ENCODE assay signal across 24 cellular contexts in genomic region chr1:96544051-96544830, GRCh38.
"Had no signal": no experiment of that assay in that cellular context is flagged by ENCODE, and none has a peak within 500 bp of the region (broad histone marks: within the 10 kb centered on the region; RNA-seq: fewer than 3 reads in every experiment).

No MANE protein-coding gene starts in this region.

- H3K27me3 Mint-ChIP-seq: activated B cell treated with CpG ODN at 0.5 μM for 24 hours; activated CD4-positive, alpha-beta memory T cell treated with anti-CD3 and anti-CD28 coated beads for 36 hours; activated CD4-positive, alpha-beta T cell treated with anti-CD3 and anti-CD28 coated beads, Interleukin-2, amount 10 ng/mL, durations not matched to agents 7 days and 5 days; activated naive CD4-positive, alpha-beta T cell treated with anti-CD3 and anti-CD28 coated beads, Interleukin-2, amount 10 ng/mL, durations not matched to agents 7 days and 5 days; activated T-helper 17 cell treated with anti-CD3 and anti-CD28 coated beads, Interleukin-2, amount 50 U/mL, for 72 hours had no signal

- H3K9me3 Mint-ChIP-seq: activated B cell treated with CpG ODN at 0.5 μM for 24 hours; activated CD4-positive, alpha-beta memory T cell treated with anti-CD3 and anti-CD28 coated beads for 36 hours; activated CD4-positive, alpha-beta T cell treated with anti-CD3 and anti-CD28 coated beads, Interleukin-2, amount 10 ng/mL, durations not matched to agents 7 days and 5 days; activated naive CD4-positive, alpha-beta T cell treated with anti-CD3 and anti-CD28 coated beads, Interleukin-2, amount 10 ng/mL, durations not matched to agents 7 days and 5 days; activated naive CD8-positive, alpha-beta T cell treated with anti-CD3 and anti-CD28 coated beads, Interleukin-2, amount 10 ng/mL, durations not matched to agents 7 days and 5 days; activated T-helper 17 cell treated with anti-CD3 and anti-CD28 coated beads, Interleukin-2, amount 50 U/mL, for 72 hours had no signal

- H3K9me3 ChIP-seq: adrenal gland had no signal

- DNase-seq: activated B cell treated with CpG ODN at 0.5 μM for 24 hours; activated CD4-positive, alpha-beta memory T cell treated with anti-CD3 and anti-CD28 coated beads for 36 hours; activated CD4-positive, alpha-beta T cell treated with anti-CD3 and anti-CD28 coated beads, Interleukin-2, amount 10 ng/mL, durations not matched to agents 7 days and 5 days; activated gamma-delta T cell treated with Interleukin-2 at 50 U/mL for 16 hours; activated naive CD4-positive, alpha-beta T cell treated with anti-CD3 and anti-CD28 coated beads, Interleukin-2, amount 10 ng/mL, durations not matched to agents 7 days and 5 days; activated naive CD8-positive, alpha-beta T cell treated with anti-CD3 and anti-CD28 coated beads, Interleukin-2, amount 10 ng/mL, durations not matched to agents 7 days and 5 days; activated T-cell treated with anti-CD3 and anti-CD28 coated beads for 4 hours; activated T-cell treated with anti-CD3 and anti-CD28 coated beads, Interleukin-2, amount 50 U/mL, for 48 hours; adrenal gland; anterior cingulate cortex; central memory CD4-positive, alpha-beta T cell; KBM-7; NCI-H1048; NCI-H1417; NCI-H1694; NCI-H2029 treated with DMSO at 0.1 percent for 48 hours; NCI-H510A treated with DMSO at 0.1 percent for 48 hours; NCI-H69; PC-3; SHP77 treated with DMSO at 0.1 percent for 48 hours; T-helper 17 cell; T-helper 9 cell had no signal

- H3K4me1 Mint-ChIP-seq: activated B cell treated with CpG ODN at 0.5 μM for 24 hours; activated CD4-positive, alpha-beta T cell treated with anti-CD3 and anti-CD28 coated beads, Interleukin-2, amount 10 ng/mL, durations not matched to agents 7 days and 5 days; activated naive CD4-positive, alpha-beta T cell treated with anti-CD3 and anti-CD28 coated beads, Interleukin-2, amount 10 ng/mL, durations not matched to agents 7 days and 5 days; activated naive CD8-positive, alpha-beta T cell treated with anti-CD3 and anti-CD28 coated beads, Interleukin-2, amount 10 ng/mL, durations not matched to agents 7 days and 5 days; activated T-helper 17 cell treated with anti-CD3 and anti-CD28 coated beads, Interleukin-2, amount 50 U/mL, for 72 hours had no signal

- H3K36me3 ChIP-seq: adrenal gland had no signal

- H3K36me3 Mint-ChIP-seq: activated CD4-positive, alpha-beta memory T cell treated with anti-CD3 and anti-CD28 coated beads for 36 hours; activated naive CD4-positive, alpha-beta T cell treated with anti-CD3 and anti-CD28 coated beads, Interleukin-2, amount 10 ng/mL, durations not matched to agents 7 days and 5 days; activated naive CD8-positive, alpha-beta T cell treated with anti-CD3 and anti-CD28 coated beads, Interleukin-2, amount 10 ng/mL, durations not matched to agents 7 days and 5 days had no signal

- H3K27ac Mint-ChIP-seq: activated B cell treated with CpG ODN at 0.5 μM for 24 hours; activated CD4-positive, alpha-beta memory T cell treated with anti-CD3 and anti-CD28 coated beads for 36 hours; activated CD4-positive, alpha-beta T cell treated with anti-CD3 and anti-CD28 coated beads, Interleukin-2, amount 10 ng/mL, durations not matched to agents 7 days and 5 days; activated naive CD4-positive, alpha-beta T cell treated with anti-CD3 and anti-CD28 coated beads, Interleukin-2, amount 10 ng/mL, durations not matched to agents 7 days and 5 days; activated naive CD8-positive, alpha-beta T cell treated with anti-CD3 and anti-CD28 coated beads, Interleukin-2, amount 10 ng/mL, durations not matched to agents 7 days and 5 days; activated T-helper 17 cell treated with anti-CD3 and anti-CD28 coated beads, Interleukin-2, amount 50 U/mL, for 72 hours; T-helper 17 cell had no signal

- H3K4me3 Mint-ChIP-seq: activated B cell treated with CpG ODN at 0.5 μM for 24 hours; activated CD4-positive, alpha-beta memory T cell treated with anti-CD3 and anti-CD28 coated beads for 36 hours; activated CD4-positive, alpha-beta T cell treated with anti-CD3 and anti-CD28 coated beads, Interleukin-2, amount 10 ng/mL, durations not matched to agents 7 days and 5 days; activated naive CD4-positive, alpha-beta T cell treated with anti-CD3 and anti-CD28 coated beads, Interleukin-2, amount 10 ng/mL, durations not matched to agents 7 days and 5 days; activated naive CD8-positive, alpha-beta T cell treated with anti-CD3 and anti-CD28 coated beads, Interleukin-2, amount 10 ng/mL, durations not matched to agents 7 days and 5 days; activated T-helper 17 cell treated with anti-CD3 and anti-CD28 coated beads, Interleukin-2, amount 50 U/mL, for 72 hours; T-helper 17 cell had no signal

- FAIRE-seq: RCC 7860 had no signal

- H3K4me3 ChIP-seq: adrenal gland had no signal

- H3K27me3 ChIP-seq: adrenal gland had no signal

- H3K27ac ChIP-seq: adrenal gland had no signal
